8 cellular contexts compared by ENCODE assay signal in the genomic region with DNA sequence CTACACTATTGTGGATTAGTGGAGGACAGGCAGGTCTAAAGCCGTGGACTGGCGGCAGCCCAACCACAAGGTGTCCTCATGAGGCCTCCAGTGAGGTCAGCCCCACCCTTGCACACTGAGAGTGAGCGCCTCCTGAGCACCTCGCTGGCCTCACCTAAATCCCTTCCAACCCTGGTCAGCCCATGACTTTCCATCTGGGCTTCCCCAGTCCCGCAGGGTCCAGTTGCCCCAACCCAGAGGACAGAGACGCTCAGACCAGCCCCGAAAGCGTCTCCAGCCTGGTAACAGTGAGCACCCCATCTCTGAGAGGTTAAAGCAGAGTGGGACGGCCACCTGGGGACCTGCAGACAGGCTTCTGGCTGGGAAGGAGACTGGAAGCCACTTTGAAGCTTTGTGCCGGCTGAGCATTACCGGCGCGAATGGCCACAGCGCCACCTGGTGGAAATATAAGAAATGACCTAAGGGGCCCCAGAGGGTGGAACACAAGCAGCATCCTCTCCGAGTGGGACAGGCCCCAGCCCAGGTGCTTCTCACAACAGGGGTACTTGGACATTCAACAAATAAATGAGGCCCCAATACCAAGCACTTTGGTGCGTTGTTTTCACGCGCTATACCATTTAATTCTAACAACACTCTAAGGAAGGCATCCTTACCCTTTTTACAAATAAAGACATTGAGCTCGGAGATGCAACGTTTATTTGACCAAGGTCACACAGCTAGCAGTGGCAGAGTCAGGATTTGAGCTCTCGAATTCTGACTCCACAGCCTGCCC.
DNase-seq lines count a peak whose midpoint lies in the region; ATAC-seq and TF ChIP-seq lines count a peak whose summit lies in the region.

No MANE protein-coding gene starts in this region.

- ATAC-seq in HG03439 (IDR thresholded peaks at IDR 0.05; ENCODE audit: unreplicated experiment) = peak; percentile 56
- peak; percentile 89 for ATAC-seq in activated CD8-positive, alpha-beta T cell treated with anti-CD3 and anti-CD28 coated beads for 36 hours
- ATAC-seq in effector memory CD8-positive, alpha-beta T cell (replicated peaks) = peak; percentile 89

- POLR2A ChIA-PET in activated CD8-positive, alpha-beta T cell treated with anti-CD3 and anti-CD28 coated beads for 36 hours (lab: Charles Lee) = no interaction called here

- H3K4me3 Mint-ChIP-seq in activated CD8-positive, alpha-beta T cell treated with anti-CD3 and anti-CD28 coated beads for 36 hours = no peak overlapping the region
- H3K4me3 Mint-ChIP-seq in effector memory CD8-positive, alpha-beta T cell = peak overlapping the region in 1 of 2 donors; percentile 21

- peaks cover 8% of the 10 kb centered on the region for H3K4me1 Mint-ChIP-seq in activated CD8-positive, alpha-beta T cell treated with anti-CD3 and anti-CD28 coated beads for 36 hours (ENCODE audit: low read depth)
- H3K4me1 Mint-ChIP-seq in effector memory CD8-positive, alpha-beta T cell (ENCODE audit: low read depth in 2 of 2) = peaks cover 10 to 17% of the 10 kb centered on the region in 2 donors

- TF ChIP-seq CTCF in activated CD8-positive, alpha-beta T cell treated with anti-CD3 and anti-CD28 coated beads for 36 hours (IDR thresholded peaks at IDR 0.05) = peak; percentile 96

- CTCF ChIA-PET in activated CD8-positive, alpha-beta T cell treated with anti-CD3 and anti-CD28 coated beads for 36 hours (lab: Charles Lee) = interaction anchor here (0.6 to 3.9 kb wide), 60 partner anchors 10 to 1089 kb away, joined by 3 to 71 read pairs (median 4); partner anchors contain the start of gene MAFB

- no peaks in the 10 kb centered on the region for H3K27me3 Mint-ChIP-seq in activated CD8-positive, alpha-beta T cell treated with anti-CD3 and anti-CD28 coated beads for 36 hours
- no peaks in the 10 kb centered on the region for H3K27me3 Mint-ChIP-seq in effector memory CD8-positive, alpha-beta T cell

- peak; percentile 31 for DNase-seq in DMS79 treated with DMSO at 0.1 percent for 48 hours (lab: John Stamatoyannopoulos, UW)
- DNase-seq in DMS79 (lab: John Stamatoyannopoulos, UW) = no peak
- DNase-seq in NCI-H748 treated with DMSO at 0.1 percent for 48 hours (lab: John Stamatoyannopoulos, UW) = peak; percentile 24
- DNase-seq in activated CD8-positive, alpha-beta T cell treated with anti-CD3 and anti-CD28 coated beads for 36 hours = peak; percentile 78
- DNase-seq in effector memory CD8-positive, alpha-beta T cell = peak; percentile 72 to 79 (median 74)
- DNase-seq in mesenteric fat pad (ENCODE audit: low spot score) = peak; percentile 92
- DNase-seq in stimulated activated CD8-positive, alpha-beta memory T cell treated with anti-CD3 and anti-CD28 coated beads, Interleukin-2, amount 100 ng/mL, for 48 hours (ENCODE audit: low read depth in 2 of 2) = peak; percentile 49 to 60

- no peaks in the 10 kb centered on the region for H3K36me3 Mint-ChIP-seq in activated CD8-positive, alpha-beta T cell treated with anti-CD3 and anti-CD28 coated beads for 36 hours (ENCODE audit: low read depth)
- H3K36me3 Mint-ChIP-seq in effector memory CD8-positive, alpha-beta T cell (ENCODE audit: insufficient read depth) = peaks cover 4% of the 10 kb centered on the region

- no peaks in the 10 kb centered on the region for H3K9me3 Mint-ChIP-seq in activated CD8-positive, alpha-beta T cell treated with anti-CD3 and anti-CD28 coated beads for 36 hours
- no peaks in the 10 kb centered on the region for H3K9me3 Mint-ChIP-seq in effector memory CD8-positive, alpha-beta T cell

- no peak overlapping the region for H3K27ac Mint-ChIP-seq in activated CD8-positive, alpha-beta T cell treated with anti-CD3 and anti-CD28 coated beads for 36 hours
- H3K27ac Mint-ChIP-seq in effector memory CD8-positive, alpha-beta T cell = no peak overlapping the region

- intact Hi-C loops in activated CD8-positive, alpha-beta T cell treated with anti-CD3 and anti-CD28 coated beads for 36 hours (cut with micrococcal nuclease) = loop anchor here (5.0 to 10.0 kb wide), 2 partner anchors 221 to 382 kb away; partner anchors contain the start of gene LPIN3
